ENCODE assay signal across 8 cellular contexts in the genomic region with DNA sequence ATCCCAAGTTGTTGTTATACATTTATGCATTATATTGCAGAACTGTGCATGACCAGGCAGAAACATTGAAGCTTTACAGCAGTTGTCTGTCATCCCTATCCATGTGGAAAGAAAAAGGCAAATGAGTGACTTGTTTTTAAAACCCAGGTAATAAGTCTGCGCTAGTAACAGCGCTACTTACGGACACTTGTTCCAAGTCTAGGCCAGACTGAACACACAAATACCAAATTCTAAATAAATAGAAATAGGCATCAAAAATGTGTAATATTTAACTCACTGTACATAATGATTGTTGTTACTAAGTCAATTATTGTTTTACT. TPM values are rescaled to one million over a fixed set of nuclear protein-coding genes. Genes with fewer than 3 reads are reported as not detected.
DNase-seq lines count a peak whose midpoint lies in the region; ATAC-seq, FAIRE-seq and TF ChIP-seq lines count a peak whose summit lies in the region.

No MANE protein-coding gene starts in this region.

- H3K36me3 Mint-ChIP-seq in CD8-positive, alpha-beta T cell, result peaks cover 12% of the 10 kb centered on the region

- peak overlapping the region; percentile 97 for H3K4me3 Mint-ChIP-seq in CD8-positive, alpha-beta T cell

- H3K4me1 Mint-ChIP-seq in CD8-positive, alpha-beta T cell (ENCODE audit: low read depth), result peaks cover 39% of the 10 kb centered on the region

- WGBS in H1 (ENCODE audit: extremely low coverage in 1 of 2, insufficient coverage in 1 of 2, insufficient read length in 1 of 2, insufficient replicate concordance in 2 of 2, low coverage in 1 of 2, low lambda C conversion rate in 2 of 2, missing lambda C conversion rate in 1 of 2), 2 experiments, result 95% methylated on average over 3 of the region's 3 CpGs; no CpG with 5 or more reads in 1 of the 2 experiments

- ATAC-seq in CD8-positive, alpha-beta T cell, result no peak
- ATAC-seq in GM21619 (IDR thresholded peaks at IDR 0.05; ENCODE audit: unreplicated experiment) (no peak), GM18870 (IDR thresholded peaks at IDR 0.05; ENCODE audit: unreplicated experiment) (no peak), left colon (no peak)

- no peak for DNase-seq in CD8-positive, alpha-beta T cell
- DNase-seq in NB4 (ENCODE audit: low read depth) (no peak), H1 (ENCODE audit: low read depth in 1 of 2, low spot score in 2 of 2) (no peak), left colon (no peak)
- no peak for DNase-seq in effector CD8-positive, alpha-beta T cell (lab: John Stamatoyannopoulos, UW)

- no peaks in the 10 kb centered on the region; a peak in 1 of 4 replicates for H3K79me2 ChIP-seq in H1 (ENCODE audit: control insufficient read depth in 1 of 2, insufficient read depth in 2 of 2, low read length in 2 of 2)

- 0 out of 2 replicates have a peak overlapping the region, but pooled peaks have one; percentile 63 for H2BK12ac ChIP-seq in H1 (ENCODE audit: low read depth, low read length)

- H3K23me2 ChIP-seq in H1 (ENCODE audit: low read depth, low read length), result peaks cover 22% of the 10 kb centered on the region; the same call in 1 of the 2 replicates

- H3K56ac ChIP-seq in H1 (replicated peaks; ENCODE audit: insufficient read length, low read depth, low read length), result peak overlapping the region; percentile 60

- TF ChIP-seq RAD21 in H1 (IDR thresholded peaks at IDR 0.05 in 1 of 2, conservative IDR thresholded peaks at IDR 0.05 in 1 of 2; ENCODE audit: low read depth in 2 of 2, low read length in 2 of 2), result no peak

- H3K36me3 ChIP-seq in CD8-positive, alpha-beta T cell (ENCODE audit: insufficient read depth, low read length), result no peaks in the 10 kb centered on the region
- no peaks in the 10 kb centered on the region for H3K36me3 ChIP-seq in H1 (ENCODE audit: control insufficient read depth in 2 of 4, insufficient read depth in 4 of 4, low read length in 3 of 4)
- no peaks in the 10 kb centered on the region for H3K36me3 ChIP-seq in neutrophil

- no peak overlapping the region for H4K8ac ChIP-seq in H1 (ENCODE audit: extremely low read depth, insufficient read depth, low read length)

- no peak overlapping the region for H3K4ac ChIP-seq in H1 (replicated peaks; ENCODE audit: insufficient read length, low read depth, low read length)

- peaks cover 28% of the 10 kb centered on the region for H3K4me1 ChIP-seq in CD8-positive, alpha-beta T cell (ENCODE audit: insufficient read depth, low read length)
- H3K4me1 ChIP-seq in H1 (replicated peaks in 1 of 4; ENCODE audit: control insufficient read depth in 3 of 4, insufficient read depth in 4 of 4, low read length in 3 of 4), result peaks cover 0 to 1% (median 0%) of the 10 kb centered on the region in 4 experiments; a peak in 3 of 7 replicates
- peaks cover 53 to 62% of the 10 kb centered on the region in 2 experiments for H3K4me1 ChIP-seq in neutrophil (ENCODE audit: control insufficient read depth in 1 of 2, insufficient read depth in 1 of 2, low read depth in 1 of 2, low read length in 1 of 2)

- no peak for TF ChIP-seq POLR2A in NB4 (IDR thresholded peaks at IDR 0.05; ENCODE audit: extremely low read depth, insufficient read length)
- TF ChIP-seq POLR2A in H1 (IDR thresholded peaks at IDR 0.05; ENCODE audit: control extremely low read depth in 1 of 2, low read depth in 2 of 2, low read length in 2 of 2), result no peak

- no peak overlapping the region for H3K14ac ChIP-seq in H1 (ENCODE audit: insufficient read length)

- no peak for FAIRE-seq in H1 (lab: Jason Lieb, UNC)

- H3K9ac ChIP-seq in H1 (replicated peaks in 1 of 4; ENCODE audit: extremely low read depth in 1 of 4, low read depth in 3 of 4, low read length in 3 of 4), result peak overlapping the region in 1 of 4 experiments; percentile 41; a peak in 1 of 7 replicates

- no peak for TF ChIP-seq CTCF in CD8-positive, alpha-beta T cell (IDR thresholded peaks at IDR 0.05)
- TF ChIP-seq CTCF in NB4 (IDR thresholded peaks at IDR 0.05; ENCODE audit: low read depth, low read length) (no peak), H1 (IDR thresholded peaks at IDR 0.05; ENCODE audit: control extremely low read depth in 1 of 3, insufficient read depth in 1 of 3, low read depth in 1 of 3, low read length in 3 of 3) (no peak), neutrophil (IDR thresholded peaks at IDR 0.05) (no peak)

- peak overlapping the region; percentile 75 for H3K4me3 ChIP-seq in CD8-positive, alpha-beta T cell (ENCODE audit: low read depth, low read length)
- H3K4me3 ChIP-seq in NB4 (ENCODE audit: low read depth, low read length), result peak overlapping the region; percentile 67
- H3K4me3 ChIP-seq in H1 (ENCODE audit: extremely low read depth in 1 of 4, insufficient read depth in 2 of 4, low read depth in 3 of 4, low read length in 4 of 4), result peak overlapping the region; percentile 86 to 98 (median 94)
- peak overlapping the region; percentile 92 for H3K4me3 ChIP-seq in neutrophil (ENCODE audit: low read depth in 1 of 2, low read length in 1 of 2)

- H4K5ac ChIP-seq in H1 (ENCODE audit: insufficient read length, low read depth, low read length), result no peak overlapping the region

- H3K9me3 ChIP-seq in CD8-positive, alpha-beta T cell (ENCODE audit: low read length), result no peaks in the 10 kb centered on the region
- H3K9me3 ChIP-seq in H1 (ENCODE audit: insufficient read depth in 2 of 2, low read depth in 1 of 2, low read length in 1 of 2) (no peaks in the 10 kb centered on the region), neutrophil (no peaks in the 10 kb centered on the region)

- H2AK5ac ChIP-seq in H1 (ENCODE audit: low read depth, low read length), result no peak overlapping the region

- peak overlapping the region; percentile 65; the same call in 1 of the 2 replicates for H3K18ac ChIP-seq in H1 (ENCODE audit: extremely low read depth, low read length)

- H4K20me1 ChIP-seq in H1 (replicated peaks in 1 of 2; ENCODE audit: control insufficient read depth in 1 of 2, insufficient read depth in 2 of 2, low read length in 2 of 2), result no peaks in the 10 kb centered on the region

- peak overlapping the region; percentile 32; the same call in 1 of the 2 replicates for H2BK5ac ChIP-seq in H1 (ENCODE audit: low read depth, low read length)

- H2BK15ac ChIP-seq in H1 (ENCODE audit: low read length), result peak overlapping the region; percentile 61; the same call in 1 of the 2 replicates

- POLR2A ChIA-PET in CD8-positive, alpha-beta T cell (lab: Charles Lee), result interaction anchor here (0.9 to 2.2 kb wide), 4 partner anchors 8 to 219 kb away, joined by 3 to 9 read pairs (median 3); a partner anchor contains a TSS
- POLR2A ChIA-PET in H1 (lab: Charles Lee; ENCODE audit: partially characterized antibody), result interaction anchor here (1.0 to 2.9 kb wide), 3 partner anchors 8 to 98 kb away, joined by 3 to 11 read pairs (median 5); no protein-coding TSS in a partner anchor

- no peak overlapping the region for H4K91ac ChIP-seq in H1 (replicated peaks; ENCODE audit: insufficient read length, low read length)

- H3K23ac ChIP-seq in H1 (ENCODE audit: insufficient read length), result no peak overlapping the region

- intact Hi-C loops in CD8-positive, alpha-beta T cell (cut with DNase I, micrococcal nuclease), result loop anchor here (1.0 to 10.0 kb wide), 16 partner anchors 37 to 1140 kb away; a partner anchor contains a TSS
- intact Hi-C loops in left colon (cut with DNase I, micrococcal nuclease), result loop anchor here (5.0 to 10.0 kb wide), 2 partner anchors 88 to 100 kb away; no protein-coding TSS in a partner anchor

- H3K27me3 Mint-ChIP-seq in CD8-positive, alpha-beta T cell (ENCODE audit: low read depth), result no peaks in the 10 kb centered on the region

- TF ChIP-seq EP300 in H1 (IDR thresholded peaks at IDR 0.05; ENCODE audit: borderline replicate concordance in 1 of 2, low read depth in 2 of 2, low read length in 2 of 2), result no peak

- H3K9me3 Mint-ChIP-seq in CD8-positive, alpha-beta T cell, result no peaks in the 10 kb centered on the region

- no peak overlapping the region for H2BK20ac ChIP-seq in H1 (ENCODE audit: low read length)

- H3K79me1 ChIP-seq in H1 (ENCODE audit: low read depth, low read length), result no peaks in the 10 kb centered on the region

- peak overlapping the region; percentile 92 for H3K27ac Mint-ChIP-seq in CD8-positive, alpha-beta T cell

- H3K27me3 ChIP-seq in CD8-positive, alpha-beta T cell (ENCODE audit: insufficient read depth, low read length), result no peaks in the 10 kb centered on the region
- H3K27me3 ChIP-seq in H1 (replicated peaks in 1 of 4; ENCODE audit: control insufficient read depth in 3 of 4, extremely low read depth in 1 of 4, insufficient read depth in 3 of 4, low read length in 3 of 4) (peaks cover 0 to 3% (median 1%) of the 10 kb centered on the region in 4 experiments; a peak in 3 of 7 replicates), neutrophil (no peaks in the 10 kb centered on the region)

- H3K27ac ChIP-seq in CD8-positive, alpha-beta T cell (ENCODE audit: low read depth, low read length), result no peak overlapping the region
- H3K27ac ChIP-seq in H1 (ENCODE audit: low read depth, low read length) (no peak overlapping the region), neutrophil (peak overlapping the region; percentile 100)

- no peak overlapping the region for H2BK120ac ChIP-seq in H1 (replicated peaks; ENCODE audit: low read depth, low read length)

- H2AFZ ChIP-seq in H1 (ENCODE audit: low read length), result peak overlapping the region; percentile 90

- peak overlapping the region; percentile 73 to 94 for H3K4me2 ChIP-seq in H1 (ENCODE audit: insufficient read depth in 1 of 2, low read depth in 2 of 2, low read length in 2 of 2)

- CTCF ChIA-PET in CD8-positive, alpha-beta T cell (lab: Charles Lee), result interaction anchor here (1.3 to 1.4 kb wide), 2 partner anchors 93 to 99 kb away, joined by 3 read pairs; no protein-coding TSS in a partner anchor
- CTCF ChIA-PET in H1 (lab: Charles Lee; ENCODE audit: partially characterized antibody), result interaction anchor here (2.5 kb wide), 1 partner anchor 97 kb away, joined by 10 read pairs; no protein-coding TSS in a partner anchor

TF ChIP-seq in H1, 55 proteins besides CTCF, POLR2A, EP300 and RAD21:
- TF ChIP-seq CBX5 (IDR thresholded peaks at IDR 0.05; ENCODE audit: low read depth, low read length), result no peak
- no peak for TF ChIP-seq EZH2 (IDR thresholded peaks at IDR 0.05; ENCODE audit: low read depth, low read length, severe bottlenecking)
- TF ChIP-seq SIRT6 (IDR thresholded peaks at IDR 0.05; ENCODE audit: low read length), result no peak

RNA-seq across cellular contexts. Expression of a gene that starts 0.5 kb away (rescaled TPM):
- 1 to 10 TPM; 2.7 TPM for total RNA-seq in CD8-positive, alpha-beta T cell
- 5.6 and 5.7 TPM in 2 replicates for total RNA-seq in H1 (2021; fragmentation: NEBNext Ultra II Directional; extraction: Animal tissue kit (Norgen Biotek cat#: 25700))
- polyA plus RNA-seq in H1 (2011; rRNA removed), result 2.1 and 2.7 TPM in 2 replicates
- polyA plus RNA-seq in H1 (2011; cell fraction: cytosol; rRNA removed), result 3.0 TPM
- 3.8 TPM for polyA plus RNA-seq in H1 (2011; cell fraction: nucleus; rRNA removed)
- polyA plus RNA-seq in H1 (2012, experiment 1 of 2), result 2.1 to 2.6 TPM (median 2.2 TPM) in 4 replicates
- polyA plus RNA-seq in H1 (2012, experiment 2 of 2), result 0.34 TPM
- 4.8 TPM for polyA plus RNA-seq in H1 (2013, experiment 1 of 2)
- 4.9 TPM for polyA plus RNA-seq in H1 (2013, experiment 2 of 2)
- 4.6 and 6.1 TPM in 2 replicates for polyA minus RNA-seq in H1 (2011; rRNA and poly(A)+ RNA removed)
- polyA minus RNA-seq in H1 (2011; cell fraction: cytosol; rRNA and poly(A)+ RNA removed), result 4.1 TPM
- 11.6 TPM for polyA minus RNA-seq in H1 (2011; cell fraction: nucleus; rRNA and poly(A)+ RNA removed)
- total RNA-seq in left colon, result 10 to 100 TPM; 11.8 to 14.6 TPM
